9 cellular contexts compared by ENCODE assay signal in genomic region chr7:41134242-41134872, GRCh38.
A peak's percentile ranks its signal among the peaks of the same experiment; 100 is the strongest.
DNase-seq lines count a peak whose midpoint lies in the region; ATAC-seq, FAIRE-seq and TF ChIP-seq lines count a peak whose summit lies in the region.
"Had no signal": no experiment of that assay in that cellular context is flagged by ENCODE, and none has a peak within 500 bp of the region (broad histone marks: within the 10 kb centered on the region; RNA-seq: fewer than 3 reads in every experiment).

No MANE protein-coding gene starts in this region.

- no peak for FAIRE-seq in bronchial epithelial cell (lab: Jason Lieb, UNC)

- ATAC-seq in GM19455 (IDR thresholded peaks at IDR 0.05; ENCODE audit: unreplicated experiment) (peak; percentile 86), HG03280 (IDR thresholded peaks at IDR 0.05; ENCODE audit: unreplicated experiment) (peak; percentile 77)

- no peak for TF ChIP-seq CTCF in bronchial epithelial cell (IDR thresholded peaks at IDR 0.05; ENCODE audit: insufficient read depth, low read length, severe bottlenecking)

- H3K27me3 ChIP-seq in bronchial epithelial cell (ENCODE audit: control insufficient read depth, insufficient read depth, low read length), result no peaks in the 10 kb centered on the region

- DNase-seq in AG08396 (ENCODE audit: low spot score) (peak; percentile 18), bronchial epithelial cell (ENCODE audit: low read depth) (peak; percentile 40), DMS153 treated with DMSO at 0.1 percent for 48 hours (lab: John Stamatoyannopoulos, UW; ENCODE audit: unreplicated experiment) (no peak), epidermal melanocyte (ENCODE audit: insufficient read length, low spot score) (no peak), NCI-H526 treated with DMSO at 0.1 percent for 48 hours (lab: John Stamatoyannopoulos, UW) (no peak), hippocampal formation (lab: John Stamatoyannopoulos, UW) (no peak)
- DNase-seq: CD8-positive, alpha-beta memory T cell had no signal

- no peaks in the 10 kb centered on the region for H3K36me3 ChIP-seq in bronchial epithelial cell (ENCODE audit: control insufficient read depth, insufficient read depth, low read length)

- no peak overlapping the region for H3K4me3 ChIP-seq in bronchial epithelial cell (ENCODE audit: low read depth, low read length)

Comparison
In these comparisons a context has a peak if more than half of its experiments do, and no peak if none do; other contexts are left out.
1. DNase-seq: peak in AG08396 (single experiment) and bronchial epithelial cell (single experiment); none in DMS153 treated with DMSO at 0.1 percent for 48 hours (single experiment), epidermal melanocyte (single experiment), NCI-H526 treated with DMSO at 0.1 percent for 48 hours (single experiment) and hippocampal formation (0 of 2).